ENCODE assay signal across 17 cellular contexts in the genomic region with DNA sequence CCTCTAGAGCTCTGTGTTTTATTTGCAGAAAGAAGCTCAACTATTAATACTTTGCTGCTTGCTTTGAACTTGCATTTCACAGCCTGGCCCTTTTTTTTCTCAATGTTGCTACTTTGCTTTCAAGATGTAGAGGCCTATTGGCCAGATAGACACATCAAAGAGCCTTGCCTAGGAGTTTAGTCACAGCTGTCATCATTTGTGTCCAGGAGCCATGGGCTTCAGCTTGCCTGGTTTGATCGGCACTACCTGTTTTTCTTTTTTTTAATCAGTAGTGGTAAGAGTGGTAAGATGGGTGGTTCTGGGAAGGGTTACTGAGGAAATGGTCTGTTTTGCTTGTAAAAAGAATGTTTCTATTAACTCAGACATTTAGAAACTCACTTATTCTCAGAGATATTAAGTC. TPM values are rescaled to one million over a fixed set of nuclear protein-coding genes. Genes with fewer than 3 reads are reported as not detected.
DNase-seq lines count a peak whose midpoint lies in the region; ATAC-seq lines count a peak whose summit lies in the region.
"Not testable (repeated sequence)": the region's sequence is repeated elsewhere in the genome, so short reads cannot be mapped to it uniquely, and the experiment has no call there.
"Had no signal": no experiment of that assay in that cellular context is flagged by ENCODE, and none has a peak within 500 bp of the region (broad histone marks: within the 10 kb centered on the region; RNA-seq: fewer than 3 reads in every experiment).

No MANE protein-coding gene starts in this region.

- H3K27ac Mint-ChIP-seq in CD4-positive, CD25-positive, alpha-beta regulatory T cell; activated CD8-positive, alpha-beta memory T cell treated with anti-CD3 and anti-CD28 coated beads, Interleukin-2, amount 10 ng/mL, durations not matched to agents 7 days and 5 days; naive thymus-derived CD4-positive, alpha-beta T cell: not testable (repeated sequence)

- H3K27me3 Mint-ChIP-seq in CD4-positive, CD25-positive, alpha-beta regulatory T cell; activated CD8-positive, alpha-beta memory T cell treated with anti-CD3 and anti-CD28 coated beads, Interleukin-2, amount 10 ng/mL, durations not matched to agents 7 days and 5 days; naive thymus-derived CD4-positive, alpha-beta T cell: not testable (repeated sequence)

- H3K36me3 Mint-ChIP-seq in CD4-positive, CD25-positive, alpha-beta regulatory T cell; activated CD8-positive, alpha-beta memory T cell treated with anti-CD3 and anti-CD28 coated beads, Interleukin-2, amount 10 ng/mL, durations not matched to agents 7 days and 5 days; naive thymus-derived CD4-positive, alpha-beta T cell: not testable (repeated sequence)

- DNase-seq in CD4-positive, CD25-positive, alpha-beta regulatory T cell; activated CD8-positive, alpha-beta memory T cell treated with anti-CD3 and anti-CD28 coated beads, Interleukin-2, amount 10 ng/mL, durations not matched to agents 7 days and 5 days; naive thymus-derived CD4-positive, alpha-beta T cell: not testable (repeated sequence)

- not testable (repeated sequence) for H3K9me3 ChIP-seq in CD4-positive, CD25-positive, alpha-beta regulatory T cell (ENCODE audit: control insufficient read depth in 2 of 2, low read length in 2 of 2); naive thymus-derived CD4-positive, alpha-beta T cell (ENCODE audit: control insufficient read depth in 2 of 3, low read length in 3 of 3)

- H3K4me1 ChIP-seq in CD4-positive, CD25-positive, alpha-beta regulatory T cell (ENCODE audit: control insufficient read depth, insufficient read depth, low read length, poor library complexity, severe bottlenecking); naive thymus-derived CD4-positive, alpha-beta T cell (ENCODE audit: control insufficient read depth in 2 of 2, insufficient read depth in 2 of 2, low read length in 2 of 2): not testable (repeated sequence)

- CTCF ChIA-PET in activated CD8-positive, alpha-beta memory T cell treated with anti-CD3 and anti-CD28 coated beads, Interleukin-2, amount 10 ng/mL, durations not matched to agents 7 days and 5 days (lab: Charles Lee); naive thymus-derived CD4-positive, alpha-beta T cell (lab: Charles Lee): not testable (repeated sequence)

- H3K4me3 Mint-ChIP-seq in CD4-positive, CD25-positive, alpha-beta regulatory T cell; activated CD8-positive, alpha-beta memory T cell treated with anti-CD3 and anti-CD28 coated beads, Interleukin-2, amount 10 ng/mL, durations not matched to agents 7 days and 5 days; naive thymus-derived CD4-positive, alpha-beta T cell: not testable (repeated sequence)

- H3K4me3 ChIP-seq in CD4-positive, CD25-positive, alpha-beta regulatory T cell (ENCODE audit: low read depth, low read length); naive thymus-derived CD4-positive, alpha-beta T cell (ENCODE audit: low read length): not testable (repeated sequence)

- H3K4me1 Mint-ChIP-seq in CD4-positive, CD25-positive, alpha-beta regulatory T cell; activated CD8-positive, alpha-beta memory T cell treated with anti-CD3 and anti-CD28 coated beads, Interleukin-2, amount 10 ng/mL, durations not matched to agents 7 days and 5 days: not testable (repeated sequence)
- peaks cover 0 to 10% (median 6%) of the 10 kb centered on the region in 7 donors for H3K4me1 Mint-ChIP-seq in naive thymus-derived CD4-positive, alpha-beta T cell

- POLR2A ChIA-PET in naive thymus-derived CD4-positive, alpha-beta T cell (lab: Charles Lee): not testable (repeated sequence)

- ATAC-seq in CD4-positive, CD25-positive, alpha-beta regulatory T cell (ENCODE audit: low read depth in 2 of 2): peak; percentile 79 to 85
- ATAC-seq in GM18870 (IDR thresholded peaks at IDR 0.05; ENCODE audit: unreplicated experiment) (peak; percentile 21), GM19463 (IDR thresholded peaks at IDR 0.05; ENCODE audit: unreplicated experiment) (peak; percentile 23), GM21717 (IDR thresholded peaks at IDR 0.05; ENCODE audit: unreplicated experiment) (peak; percentile 37), HG02852 (IDR thresholded peaks at IDR 0.05; ENCODE audit: unreplicated experiment) (peak; percentile 32), HG03432 (IDR thresholded peaks at IDR 0.05; ENCODE audit: unreplicated experiment) (peak; percentile 37)
- peak; percentile 86 for ATAC-seq in activated CD8-positive, alpha-beta memory T cell treated with anti-CD3 and anti-CD28 coated beads, Interleukin-2, amount 10 ng/mL, durations not matched to agents 7 days and 5 days
- ATAC-seq in naive thymus-derived CD4-positive, alpha-beta T cell: peak; percentile 54

- not testable (repeated sequence) for H3K36me3 ChIP-seq in CD4-positive, CD25-positive, alpha-beta regulatory T cell (ENCODE audit: control insufficient read depth, insufficient read depth, low read length); naive thymus-derived CD4-positive, alpha-beta T cell (ENCODE audit: control insufficient read depth in 2 of 3, insufficient read depth in 3 of 3, low read length in 3 of 3)

- H3K9me3 Mint-ChIP-seq in CD4-positive, CD25-positive, alpha-beta regulatory T cell; activated CD8-positive, alpha-beta memory T cell treated with anti-CD3 and anti-CD28 coated beads, Interleukin-2, amount 10 ng/mL, durations not matched to agents 7 days and 5 days (ENCODE audit: low read depth); naive thymus-derived CD4-positive, alpha-beta T cell: not testable (repeated sequence)

- H3K27ac ChIP-seq in CD4-positive, CD25-positive, alpha-beta regulatory T cell (ENCODE audit: insufficient read depth, low read length, poor library complexity, severe bottlenecking); naive thymus-derived CD4-positive, alpha-beta T cell (ENCODE audit: low read depth, low read length): not testable (repeated sequence)

- not testable (repeated sequence) for H3K27me3 ChIP-seq in CD4-positive, CD25-positive, alpha-beta regulatory T cell (ENCODE audit: control insufficient read depth, insufficient read depth, low read length); naive thymus-derived CD4-positive, alpha-beta T cell (ENCODE audit: control insufficient read depth in 2 of 2, insufficient read depth in 2 of 2, low read length in 2 of 2)

- intact Hi-C loops in naive thymus-derived CD4-positive, alpha-beta T cell (cut with micrococcal nuclease): not testable (repeated sequence)

RNA-seq across cellular contexts. Expression of a gene that starts 6.3 kb away (rescaled TPM):
- total RNA-seq in CD4-positive, CD25-positive, alpha-beta regulatory T cell: 3.5 TPM
- 1 to 10 TPM; 1.7 to 4.2 (median 2.8) TPM for polyA plus RNA-seq in CD4-positive, CD25-positive, alpha-beta regulatory T cell
- total RNA-seq in activated CD8-positive, alpha-beta memory T cell treated with anti-CD3 and anti-CD28 coated beads, Interleukin-2, amount 10 ng/mL, durations not matched to agents 7 days and 5 days: 1 to 10 TPM; 1.7 to 2.6 TPM
- total RNA-seq in naive thymus-derived CD4-positive, alpha-beta T cell: 1 to 10 TPM in 4 of 5 experiments, under 1 TPM in 1; 0.34 to 4.4 (median 2.5) TPM
- polyA plus RNA-seq in naive thymus-derived CD4-positive, alpha-beta T cell: 1 to 10 TPM; 1.7 to 2.1 TPM
- total RNA-seq: HFFc6 had no signal
- polyA plus RNA-seq: endothelial cell of umbilical vein had no signal

RNA-seq across cellular contexts. Expression of a gene that starts 18.7 kb away (rescaled TPM):
- total RNA-seq in CD4-positive, CD25-positive, alpha-beta regulatory T cell: 3.8 TPM
- under 1 TPM in 1 of 4 donors, not detected in 3; 0.29 TPM for polyA plus RNA-seq in CD4-positive, CD25-positive, alpha-beta regulatory T cell
- 1 to 10 TPM; 1.2 to 1.8 TPM for total RNA-seq in activated CD8-positive, alpha-beta memory T cell treated with anti-CD3 and anti-CD28 coated beads, Interleukin-2, amount 10 ng/mL, durations not matched to agents 7 days and 5 days
- 1 to 10 TPM in 4 of 5 experiments, not detected in 1; 1.2 to 6.0 (median 3.4) TPM for total RNA-seq in naive thymus-derived CD4-positive, alpha-beta T cell
- under 1 TPM in 1 of 2 donors, not detected in 1; 0.29 TPM for polyA plus RNA-seq in naive thymus-derived CD4-positive, alpha-beta T cell
- total RNA-seq: ascending aorta, Caco-2, endothelial cell of umbilical vein, HFFc6 had no signal

RNA-seq across cellular contexts. Expression of a gene that starts 37.4 kb away (rescaled TPM):
- 0.30 TPM for total RNA-seq in CD4-positive, CD25-positive, alpha-beta regulatory T cell
- under 1 TPM in 2 of 4 donors, not detected in 2; 0.14 to 0.24 TPM for polyA plus RNA-seq in CD4-positive, CD25-positive, alpha-beta regulatory T cell
- total RNA-seq in activated CD8-positive, alpha-beta memory T cell treated with anti-CD3 and anti-CD28 coated beads, Interleukin-2, amount 10 ng/mL, durations not matched to agents 7 days and 5 days: not detected
- under 1 TPM in 3 of 5 experiments, not detected in 2; 0.07 to 0.22 (median 0.13) TPM for total RNA-seq in naive thymus-derived CD4-positive, alpha-beta T cell
- polyA plus RNA-seq in naive thymus-derived CD4-positive, alpha-beta T cell: not detected
- total RNA-seq: activated naive CD8-positive, alpha-beta T cell treated with anti-CD3 and anti-CD28 coated beads for 36 hours; ascending aorta; Caco-2; endothelial cell of umbilical vein; H1; HFFc6; left ventricle myocardium inferior; pancreas had no signal
- polyA plus RNA-seq: endothelial cell of umbilical vein, H1, keratinocyte, pancreas had no signal

Comparison
In these comparisons a context has a peak if more than half of its experiments do, and no peak if none do; other contexts are left out.
1. ATAC-seq: peak in every context shown above with its lines; median percentile 86 in activated CD8-positive, alpha-beta memory T cell treated with anti-CD3 and anti-CD28 coated beads, Interleukin-2, amount 10 ng/mL, durations not matched to agents 7 days and 5 days; 82 in CD4-positive, CD25-positive, alpha-beta regulatory T cell; 54 in naive thymus-derived CD4-positive, alpha-beta T cell; 37 in GM21717; 37 in HG03432; 32 in HG02852; 23 in GM19463; 21 in GM18870.